ENCODE assay signal across 10 cellular contexts in the genomic region with DNA sequence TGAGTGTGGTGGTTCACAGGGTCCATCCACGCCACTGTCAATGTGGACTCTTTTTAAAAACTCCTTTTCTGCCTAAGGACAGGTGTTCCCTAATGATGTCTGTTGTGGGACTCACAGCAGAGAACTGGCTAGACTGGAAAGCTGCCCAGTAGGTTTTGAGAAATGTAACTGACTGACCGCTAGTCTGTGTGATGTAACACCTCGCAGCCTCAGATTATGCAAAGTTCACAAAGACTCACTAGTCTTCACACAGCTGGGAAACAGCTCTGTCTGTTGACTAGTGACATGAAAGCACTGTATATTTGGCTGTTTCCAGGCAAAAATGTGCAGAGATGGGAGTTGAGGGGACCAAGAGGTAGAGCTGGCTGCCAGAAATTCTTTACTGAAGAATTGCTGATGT. TPM values are rescaled to one million over a fixed set of nuclear protein-coding genes. Genes with fewer than 3 reads are reported as not detected.
A peak's percentile ranks its signal among the peaks of the same experiment; 100 is the strongest.
DNase-seq lines count a peak whose midpoint lies in the region; ATAC-seq, FAIRE-seq and TF ChIP-seq lines count a peak whose summit lies in the region.
"Had no signal": no experiment of that assay in that cellular context is flagged by ENCODE, and none has a peak within 500 bp of the region (broad histone marks: within the 10 kb centered on the region; RNA-seq: fewer than 3 reads in every experiment).

No MANE protein-coding gene starts in this region.

- FAIRE-seq in islet of Langerhans (lab: Jason Lieb, UNC) (peak; percentile 71), GM12892 (lab: Jason Lieb, UNC) (no peak)

- no peak for TF ChIP-seq POLR2A in GM12892 (IDR thresholded peaks at IDR 0.05; ENCODE audit: low read depth, low read length)

- peaks cover 9% of the 10 kb centered on the region for H3K4me1 ChIP-seq in mammary epithelial cell (ENCODE audit: insufficient read depth, low read length)
- peaks cover 56% of the 10 kb centered on the region for H3K4me1 ChIP-seq in stomach smooth muscle (ENCODE audit: control insufficient read depth, insufficient read depth, low read length)

- H3K4me3 ChIP-seq in mammary epithelial cell (replicated peaks in 1 of 3; ENCODE audit: insufficient read depth in 1 of 3, low read depth in 2 of 3, low read length in 3 of 3) (no peak overlapping the region), stomach smooth muscle (ENCODE audit: low read length in 2 of 2) (peak overlapping the region in 1 of 2 donors; percentile 36)
- H3K4me3 ChIP-seq: SK-N-MC had no signal

- CTCF ChIA-PET in mammary epithelial cell (lab: Charles Lee; ENCODE audit: low non-redundant PET): interaction anchor here (0.6 kb wide), 1 partner anchor 51 kb away, joined by 3 read pairs; no protein-coding TSS in a partner anchor

- H3K27ac ChIP-seq in mammary epithelial cell (ENCODE audit: insufficient read depth, low read depth, low read length) (no peak overlapping the region), stomach smooth muscle (ENCODE audit: low read length) (peak overlapping the region; percentile 25)
- H3K27ac ChIP-seq: SK-N-MC had no signal

- no peak overlapping the region for H3K4me2 ChIP-seq in mammary epithelial cell (ENCODE audit: insufficient read depth, low read depth, low read length)

- H3K27me3 ChIP-seq in mammary epithelial cell (ENCODE audit: insufficient read depth, low read length) (no peaks in the 10 kb centered on the region), stomach smooth muscle (ENCODE audit: control insufficient read depth in 1 of 2, insufficient read depth in 2 of 2, low read length in 2 of 2) (no peaks in the 10 kb centered on the region)

- BruUV-seq in mammary epithelial cell (replicated peaks; lab: Mats Ljungman, UMichigan): no TSS peak

- H3K79me2 ChIP-seq in mammary epithelial cell (ENCODE audit: insufficient read depth, low read length): no peaks in the 10 kb centered on the region

- H3K9ac ChIP-seq in mammary epithelial cell (ENCODE audit: insufficient read depth, low read length) (no peak overlapping the region), stomach smooth muscle (ENCODE audit: low read length in 2 of 2) (no peak overlapping the region)

- 27% methylated on average over 3 of the region's 3 CpGs for WGBS in mammary epithelial cell (ENCODE audit: low coverage, missing lambda C conversion rate)

- H3K9me3 ChIP-seq in mammary epithelial cell (replicated peaks; ENCODE audit: insufficient read depth, low read length) (no peaks in the 10 kb centered on the region), stomach smooth muscle (ENCODE audit: control insufficient read depth in 2 of 2, low read length in 2 of 2) (no peaks in the 10 kb centered on the region)

- no peak for ATAC-seq in HG03280 (IDR thresholded peaks at IDR 0.05; ENCODE audit: unreplicated experiment)

- peak in 1 of 2 donors; percentile 20 for TF ChIP-seq CTCF in mammary epithelial cell (conservative IDR thresholded peaks at IDR 0.05 in 1 of 2, IDR thresholded peaks at IDR 0.05 in 1 of 2; ENCODE audit: extremely low read depth in 1 of 2, insufficient read depth in 1 of 2, low read depth in 1 of 2, low read length in 2 of 2)

- no peaks in the 10 kb centered on the region for H3K36me3 ChIP-seq in mammary epithelial cell (ENCODE audit: insufficient read depth, low read length)
- no peaks in the 10 kb centered on the region for H3K36me3 ChIP-seq in stomach smooth muscle (ENCODE audit: control insufficient read depth in 2 of 2, insufficient read depth in 2 of 2, low read length in 2 of 2)

- in situ Hi-C loops in mammary epithelial cell (cut with MboI; ENCODE audit: low sequenced_read_pairs in 2 of 2): no loop called here
- in situ Hi-C loops in G401 (cut with HindIII; ENCODE audit: low sequenced_read_pairs): no loop called here

- no peak overlapping the region for H2AFZ ChIP-seq in mammary epithelial cell (ENCODE audit: low read depth, low read length)

- dilution Hi-C loops in mammary epithelial cell (cut with HindIII; ENCODE audit: low sequenced_read_pairs): no loop called here

- intact Hi-C loops in mammary epithelial cell (cut with micrococcal nuclease): no loop called here

- DNase-seq in LHCN-M2 (ENCODE audit: low read depth) (peak; percentile 91), mammary epithelial cell (peak; percentile 68), GM12892 (ENCODE audit: insufficient read length) (no peak), G401 (ENCODE audit: low spot score) (no peak), NCI-H1105 (lab: John Stamatoyannopoulos, UW) (no peak)
- DNase-seq: activated CD4-positive, alpha-beta memory T cell treated with anti-CD3 and anti-CD28 coated beads, Interleukin-2, amount 10 ng/mL, durations not matched to agents 7 days and 5 days had no signal

- no peaks in the 10 kb centered on the region for H4K20me1 ChIP-seq in mammary epithelial cell (ENCODE audit: insufficient read depth, low read length)

RNA-seq across cellular contexts. Expression of a gene that starts 10.4 kb away (rescaled TPM):
- total RNA-seq in LHCN-M2 (2014; rRNA removed): 6.5 and 6.7 TPM in 2 replicates
- 3.7 TPM for polyA plus RNA-seq in LHCN-M2 (2012)
- 10 to 100 TPM in 1 of 2 donors, 1 to 10 TPM in 1; 3.9 to 14.3 TPM for total RNA-seq in mammary epithelial cell
- polyA plus RNA-seq in mammary epithelial cell: 0.95 TPM
- polyA minus RNA-seq in mammary epithelial cell: 2.0 TPM
- polyA plus RNA-seq in GM12892 (2012; ENCODE audit: missing spikeins): not detected
- total RNA-seq in G401 (2014; rRNA removed; shearing (Covaris generic)): 0.14 TPM in 1 of 2 replicates, not detected in the other
- total RNA-seq: activated CD4-positive, alpha-beta memory T cell treated with anti-CD3 and anti-CD28 coated beads, Interleukin-2, amount 10 ng/mL, durations not matched to agents 7 days and 5 days had no signal

Comparison
In these comparisons a context has a peak if more than half of its experiments do, and no peak if none do; other contexts are left out.
1. DNase-seq: peak in LHCN-M2 (single experiment) and mammary epithelial cell (single experiment); none in GM12892 (single experiment), G401 (single experiment) and NCI-H1105 (single experiment).